Comparison of ENCODE assay signal across 1 cellular context in the genomic region with DNA sequence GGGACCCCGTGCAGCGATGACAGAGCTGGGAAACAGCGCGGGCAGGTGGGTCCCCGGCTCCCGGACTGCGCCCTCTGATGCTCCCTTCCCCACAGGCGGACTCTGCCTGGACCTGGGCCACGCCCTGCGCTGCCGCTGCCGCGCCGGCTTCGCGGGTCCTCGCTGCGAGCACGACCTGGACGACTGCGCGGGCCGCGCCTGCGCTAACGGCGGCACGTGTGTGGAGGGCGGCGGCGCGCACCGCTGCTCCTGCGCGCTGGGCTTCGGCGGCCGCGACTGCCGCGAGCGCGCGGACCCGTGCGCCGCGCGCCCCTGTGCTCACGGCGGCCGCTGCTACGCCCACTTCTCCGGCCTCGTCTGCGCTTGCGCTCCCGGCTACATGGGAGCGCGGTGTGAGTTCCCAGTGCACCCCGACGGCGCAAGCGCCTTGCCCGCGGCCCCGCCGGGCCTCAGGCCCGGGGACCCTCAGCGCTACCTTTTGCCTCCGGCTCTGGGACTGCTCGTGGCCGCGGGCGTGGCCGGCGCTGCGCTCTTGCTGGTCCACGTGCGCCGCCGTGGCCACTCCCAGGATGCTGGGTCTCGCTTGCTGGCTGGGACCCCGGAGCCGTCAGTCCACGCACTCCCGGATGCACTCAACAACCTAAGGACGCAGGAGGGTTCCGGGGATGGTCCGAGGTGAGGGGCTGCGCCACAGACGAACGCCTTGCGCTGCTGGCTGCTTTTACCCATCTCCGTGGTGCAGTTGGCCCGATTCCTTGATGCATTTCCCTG.
TF ChIP-seq lines count a peak whose summit lies in the region.

No MANE protein-coding gene starts in this region.

TF ChIP-seq in HepG2, 621 proteins besides CTCF, POLR2A, EP300 and RAD21 (continued from another document and continues in another):
- TF ChIP-seq TFAP4 (IDR thresholded peaks at IDR 0.05; ENCODE audit: borderline replicate concordance, low read depth) (no peak), CENPT (CRISPR knock-in tag; IDR thresholded peaks at IDR 0.05; ENCODE audit: low read depth) (peak; percentile 97), ZNF496 (CRISPR knock-in tag; IDR thresholded peaks at IDR 0.05; ENCODE audit: insufficient replicate concordance) (peak; percentile 50), GTF2F1 (IDR thresholded peaks at IDR 0.05; ENCODE audit: low read length) (no peak), FOXK2 (IDR thresholded peaks at IDR 0.05) (no peak), CCDC6 (CRISPR knock-in tag; IDR thresholded peaks at IDR 0.05) (peak; percentile 99), SP4 (CRISPR knock-in tag; IDR thresholded peaks at IDR 0.05) (peak; percentile 80), ZNF598 (CRISPR knock-in tag; IDR thresholded peaks at IDR 0.05; ENCODE audit: borderline replicate concordance) (peak; percentile 63; the same call in 1 of the 2 replicates), ELF4 (CRISPR knock-in tag; IDR thresholded peaks at IDR 0.05; ENCODE audit: borderline replicate concordance) (no peak), MYNN (CRISPR knock-in tag; IDR thresholded peaks at IDR 0.05; ENCODE audit: low read depth) (no peak), ZSCAN12 (CRISPR knock-in tag; IDR thresholded peaks at IDR 0.05) (peak; percentile 81; the same call in 1 of the 2 replicates), ZNF530 (CRISPR knock-in tag; IDR thresholded peaks at IDR 0.05; ENCODE audit: low read depth) (no peak), GZF1 (CRISPR knock-in tag; IDR thresholded peaks at IDR 0.05) (no peak), HNF1A (IDR thresholded peaks at IDR 0.05; ENCODE audit: low read depth) (no peak), HNF1A (CRISPR knock-in tag; IDR thresholded peaks at IDR 0.05; ENCODE audit: borderline replicate concordance) (peak; percentile 67; the same call in 1 of the 2 replicates), NBN (conservative IDR thresholded peaks at IDR 0.05) (no peak), ZNF784 (CRISPR knock-in tag; IDR thresholded peaks at IDR 0.05; ENCODE audit: borderline replicate concordance) (peak; percentile 58; the same call in 1 of the 2 replicates), JDP2 (CRISPR knock-in tag; IDR thresholded peaks at IDR 0.05; ENCODE audit: borderline replicate concordance) (peak; percentile 84; the same call in 1 of the 2 replicates), ARID2 (CRISPR knock-in tag; IDR thresholded peaks at IDR 0.05; ENCODE audit: borderline replicate concordance) (peak; percentile 85; the same call in 1 of the 2 replicates), ZFP82 (CRISPR knock-in tag; IDR thresholded peaks at IDR 0.05; ENCODE audit: borderline replicate concordance) (no peak; the same call in 1 of the 2 replicates), ZNF30 (CRISPR knock-in tag; IDR thresholded peaks at IDR 0.05) (no peak), ZNF746 (CRISPR knock-in tag; IDR thresholded peaks at IDR 0.05) (no peak; the same call in 1 of the 2 replicates), ISL2 (CRISPR knock-in tag; IDR thresholded peaks at IDR 0.05) (peak; percentile 66), MXD3 (CRISPR knock-in tag; IDR thresholded peaks at IDR 0.05) (peak; percentile 98), CEBPB (IDR thresholded peaks at IDR 0.05; ENCODE audit: borderline replicate concordance, low read depth, low read length) (no peak), ZNF879 (CRISPR knock-in tag; IDR thresholded peaks at IDR 0.05) (peak; percentile 86; the same call in 1 of the 2 replicates), ZMYM4 (CRISPR knock-in tag; IDR thresholded peaks at IDR 0.05) (peak; percentile 67), CC2D1A (CRISPR knock-in tag; IDR thresholded peaks at IDR 0.05) (no peak)
- TF ChIP-seq, protein P1, sequence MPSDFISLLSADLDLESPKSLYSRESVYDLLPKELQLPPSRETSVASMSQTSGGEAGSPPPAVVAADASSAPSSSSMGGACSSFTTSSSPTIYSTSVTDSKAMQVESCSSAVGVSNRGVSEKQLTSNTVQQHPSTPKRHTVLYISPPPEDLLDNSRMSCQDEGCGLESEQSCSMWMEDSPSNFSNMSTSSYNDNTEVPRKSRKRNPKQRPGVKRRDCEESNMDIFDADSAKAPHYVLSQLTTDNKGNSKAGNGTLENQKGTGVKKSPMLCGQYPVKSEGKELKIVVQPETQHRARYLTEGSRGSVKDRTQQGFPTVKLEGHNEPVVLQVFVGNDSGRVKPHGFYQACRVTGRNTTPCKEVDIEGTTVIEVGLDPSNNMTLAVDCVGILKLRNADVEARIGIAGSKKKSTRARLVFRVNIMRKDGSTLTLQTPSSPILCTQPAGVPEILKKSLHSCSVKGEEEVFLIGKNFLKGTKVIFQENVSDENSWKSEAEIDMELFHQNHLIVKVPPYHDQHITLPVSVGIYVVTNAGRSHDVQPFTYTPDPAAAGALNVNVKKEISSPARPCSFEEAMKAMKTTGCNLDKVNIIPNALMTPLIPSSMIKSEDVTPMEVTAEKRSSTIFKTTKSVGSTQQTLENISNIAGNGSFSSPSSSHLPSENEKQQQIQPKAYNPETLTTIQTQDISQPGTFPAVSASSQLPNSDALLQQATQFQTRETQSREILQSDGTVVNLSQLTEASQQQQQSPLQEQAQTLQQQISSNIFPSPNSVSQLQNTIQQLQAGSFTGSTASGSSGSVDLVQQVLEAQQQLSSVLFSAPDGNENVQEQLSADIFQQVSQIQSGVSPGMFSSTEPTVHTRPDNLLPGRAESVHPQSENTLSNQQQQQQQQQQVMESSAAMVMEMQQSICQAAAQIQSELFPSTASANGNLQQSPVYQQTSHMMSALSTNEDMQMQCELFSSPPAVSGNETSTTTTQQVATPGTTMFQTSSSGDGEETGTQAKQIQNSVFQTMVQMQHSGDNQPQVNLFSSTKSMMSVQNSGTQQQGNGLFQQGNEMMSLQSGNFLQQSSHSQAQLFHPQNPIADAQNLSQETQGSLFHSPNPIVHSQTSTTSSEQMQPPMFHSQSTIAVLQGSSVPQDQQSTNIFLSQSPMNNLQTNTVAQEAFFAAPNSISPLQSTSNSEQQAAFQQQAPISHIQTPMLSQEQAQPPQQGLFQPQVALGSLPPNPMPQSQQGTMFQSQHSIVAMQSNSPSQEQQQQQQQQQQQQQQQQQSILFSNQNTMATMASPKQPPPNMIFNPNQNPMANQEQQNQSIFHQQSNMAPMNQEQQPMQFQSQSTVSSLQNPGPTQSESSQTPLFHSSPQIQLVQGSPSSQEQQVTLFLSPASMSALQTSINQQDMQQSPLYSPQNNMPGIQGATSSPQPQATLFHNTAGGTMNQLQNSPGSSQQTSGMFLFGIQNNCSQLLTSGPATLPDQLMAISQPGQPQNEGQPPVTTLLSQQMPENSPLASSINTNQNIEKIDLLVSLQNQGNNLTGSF (CRISPR knock-in tag; IDR thresholded peaks at IDR 0.05) = peak; percentile 99
- TF ChIP-seq, protein P2, sequence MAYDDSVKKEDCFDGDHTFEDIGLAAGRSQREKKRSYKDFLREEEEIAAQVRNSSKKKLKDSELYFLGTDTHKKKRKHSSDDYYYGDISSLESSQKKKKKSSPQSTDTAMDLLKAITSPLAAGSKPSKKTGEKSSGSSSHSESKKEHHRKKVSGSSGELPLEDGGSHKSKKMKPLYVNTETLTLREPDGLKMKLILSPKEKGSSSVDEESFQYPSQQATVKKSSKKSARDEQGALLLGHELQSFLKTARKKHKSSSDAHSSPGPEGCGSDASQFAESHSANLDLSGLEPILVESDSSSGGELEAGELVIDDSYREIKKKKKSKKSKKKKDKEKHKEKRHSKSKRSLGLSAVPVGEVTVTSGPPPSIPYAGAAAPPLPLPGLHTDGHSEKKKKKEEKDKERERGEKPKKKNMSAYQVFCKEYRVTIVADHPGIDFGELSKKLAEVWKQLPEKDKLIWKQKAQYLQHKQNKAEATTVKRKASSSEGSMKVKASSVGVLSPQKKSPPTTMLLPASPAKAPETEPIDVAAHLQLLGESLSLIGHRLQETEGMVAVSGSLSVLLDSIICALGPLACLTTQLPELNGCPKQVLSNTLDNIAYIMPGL (CRISPR knock-in tag; IDR thresholded peaks at IDR 0.05; ENCODE audit: borderline replicate concordance in 1 of 2, low read depth in 1 of 2) = no peak
- TF ChIP-seq, protein P3, sequence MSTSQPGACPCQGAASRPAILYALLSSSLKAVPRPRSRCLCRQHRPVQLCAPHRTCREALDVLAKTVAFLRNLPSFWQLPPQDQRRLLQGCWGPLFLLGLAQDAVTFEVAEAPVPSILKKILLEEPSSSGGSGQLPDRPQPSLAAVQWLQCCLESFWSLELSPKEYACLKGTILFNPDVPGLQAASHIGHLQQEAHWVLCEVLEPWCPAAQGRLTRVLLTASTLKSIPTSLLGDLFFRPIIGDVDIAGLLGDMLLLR (CRISPR knock-in tag; IDR thresholded peaks at IDR 0.05) = peak; percentile 96
- TF ChIP-seq, protein P4, sequence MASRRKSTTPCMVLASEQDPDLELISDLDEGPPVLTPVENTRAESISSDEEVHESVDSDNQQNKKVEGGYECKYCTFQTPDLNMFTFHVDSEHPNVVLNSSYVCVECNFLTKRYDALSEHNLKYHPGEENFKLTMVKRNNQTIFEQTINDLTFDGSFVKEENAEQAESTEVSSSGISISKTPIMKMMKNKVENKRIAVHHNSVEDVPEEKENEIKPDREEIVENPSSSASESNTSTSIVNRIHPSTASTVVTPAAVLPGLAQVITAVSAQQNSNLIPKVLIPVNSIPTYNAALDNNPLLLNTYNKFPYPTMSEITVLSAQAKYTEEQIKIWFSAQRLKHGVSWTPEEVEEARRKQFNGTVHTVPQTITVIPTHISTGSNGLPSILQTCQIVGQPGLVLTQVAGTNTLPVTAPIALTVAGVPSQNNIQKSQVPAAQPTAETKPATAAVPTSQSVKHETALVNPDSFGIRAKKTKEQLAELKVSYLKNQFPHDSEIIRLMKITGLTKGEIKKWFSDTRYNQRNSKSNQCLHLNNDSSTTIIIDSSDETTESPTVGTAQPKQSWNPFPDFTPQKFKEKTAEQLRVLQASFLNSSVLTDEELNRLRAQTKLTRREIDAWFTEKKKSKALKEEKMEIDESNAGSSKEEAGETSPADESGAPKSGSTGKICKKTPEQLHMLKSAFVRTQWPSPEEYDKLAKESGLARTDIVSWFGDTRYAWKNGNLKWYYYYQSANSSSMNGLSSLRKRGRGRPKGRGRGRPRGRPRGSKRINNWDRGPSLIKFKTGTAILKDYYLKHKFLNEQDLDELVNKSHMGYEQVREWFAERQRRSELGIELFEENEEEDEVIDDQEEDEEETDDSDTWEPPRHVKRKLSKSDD (CRISPR knock-in tag; IDR thresholded peaks at IDR 0.05; ENCODE audit: low read depth) = peak; percentile 87
- TF ChIP-seq, protein P5, sequence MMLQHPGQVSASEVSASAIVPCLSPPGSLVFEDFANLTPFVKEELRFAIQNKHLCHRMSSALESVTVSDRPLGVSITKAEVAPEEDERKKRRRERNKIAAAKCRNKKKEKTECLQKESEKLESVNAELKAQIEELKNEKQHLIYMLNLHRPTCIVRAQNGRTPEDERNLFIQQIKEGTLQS (CRISPR knock-in tag; IDR thresholded peaks at IDR 0.05) = 0 out of 2 replicates have a peak, but pooled peaks have one; percentile 45
- TF ChIP-seq, protein P6, sequence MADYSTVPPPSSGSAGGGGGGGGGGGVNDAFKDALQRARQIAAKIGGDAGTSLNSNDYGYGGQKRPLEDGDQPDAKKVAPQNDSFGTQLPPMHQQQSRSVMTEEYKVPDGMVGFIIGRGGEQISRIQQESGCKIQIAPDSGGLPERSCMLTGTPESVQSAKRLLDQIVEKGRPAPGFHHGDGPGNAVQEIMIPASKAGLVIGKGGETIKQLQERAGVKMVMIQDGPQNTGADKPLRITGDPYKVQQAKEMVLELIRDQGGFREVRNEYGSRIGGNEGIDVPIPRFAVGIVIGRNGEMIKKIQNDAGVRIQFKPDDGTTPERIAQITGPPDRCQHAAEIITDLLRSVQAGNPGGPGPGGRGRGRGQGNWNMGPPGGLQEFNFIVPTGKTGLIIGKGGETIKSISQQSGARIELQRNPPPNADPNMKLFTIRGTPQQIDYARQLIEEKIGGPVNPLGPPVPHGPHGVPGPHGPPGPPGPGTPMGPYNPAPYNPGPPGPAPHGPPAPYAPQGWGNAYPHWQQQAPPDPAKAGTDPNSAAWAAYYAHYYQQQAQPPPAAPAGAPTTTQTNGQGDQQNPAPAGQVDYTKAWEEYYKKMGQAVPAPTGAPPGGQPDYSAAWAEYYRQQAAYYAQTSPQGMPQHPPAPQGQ (CRISPR knock-in tag; IDR thresholded peaks at IDR 0.05; ENCODE audit: borderline replicate concordance) = no peak
